In genomic region chr5:79699766-79700400, GRCh38 we compare ENCODE assay signal across 13 cellular contexts. TPM values are rescaled to one million over a fixed set of nuclear protein-coding genes. Genes with fewer than 3 reads are reported as not detected.
DNase-seq lines count a peak whose midpoint lies in the region; ATAC-seq and TF ChIP-seq lines count a peak whose summit lies in the region.
"Had no signal": no experiment of that assay in that cellular context is flagged by ENCODE, and none has a peak within 500 bp of the region (broad histone marks: within the 10 kb centered on the region; RNA-seq: fewer than 3 reads in every experiment).

No MANE protein-coding gene starts in this region.

- no peaks in the 10 kb centered on the region for H3K9me3 ChIP-seq in breast epithelium
- H3K9me3 ChIP-seq in ascending aorta, result no peaks in the 10 kb centered on the region
- H3K9me3 ChIP-seq: testis had no signal

- H3K9me3 Mint-ChIP-seq in MCF 10A (ENCODE audit: unreplicated experiment), result no peaks in the 10 kb centered on the region
- H3K9me3 Mint-ChIP-seq: activated T-cell treated with anti-CD3 and anti-CD28 coated beads, Interleukin-2, amount 50 U/mL, for 4 hours had no signal

- H3K27me3 ChIP-seq in breast epithelium (no peaks in the 10 kb centered on the region), ascending aorta (no peaks in the 10 kb centered on the region)
- H3K27me3 ChIP-seq: testis had no signal

- CTCF ChIA-PET in MCF 10A (lab: Yijun Ruan, JAX), result interaction anchor here (0.7 to 0.9 kb wide), 2 partner anchors 16 to 124 kb away, joined by 3 read pairs; no protein-coding TSS in a partner anchor

- peaks cover 10% of the 10 kb centered on the region for H3K4me1 Mint-ChIP-seq in MCF 10A (ENCODE audit: insufficient read depth, unreplicated experiment)

- peak overlapping the region; percentile 89 to 92 for H3K27ac ChIP-seq in breast epithelium
- H3K27ac ChIP-seq in ascending aorta, result no peak overlapping the region
- H3K27ac ChIP-seq: testis had no signal

- POLR2A ChIA-PET in MCF 10A (lab: Yijun Ruan, JAX), result no interaction called here

- no peaks in the 10 kb centered on the region for H3K27me3 Mint-ChIP-seq in MCF 10A (ENCODE audit: insufficient read depth, unreplicated experiment)

- H3K27ac Mint-ChIP-seq in MCF 10A (ENCODE audit: low read depth, unreplicated experiment), result no peak overlapping the region

- TF ChIP-seq CTCF in breast epithelium (IDR thresholded peaks at IDR 0.05), result no peak
- no peak for TF ChIP-seq CTCF in MCF 10A (IDR thresholded peaks at IDR 0.05; ENCODE audit: unreplicated experiment)
- no peak for TF ChIP-seq CTCF in retinal pigment epithelial cell (conservative IDR thresholded peaks at IDR 0.05; ENCODE audit: low read depth, low read length)
- TF ChIP-seq CTCF in ascending aorta (IDR thresholded peaks at IDR 0.05), result no peak

- peaks cover 0 to 15% of the 10 kb centered on the region in 2 donors for H3K4me1 ChIP-seq in breast epithelium
- no peaks in the 10 kb centered on the region for H3K4me1 ChIP-seq in ascending aorta
- H3K4me1 ChIP-seq: testis had no signal

- no peaks in the 10 kb centered on the region for H3K36me3 Mint-ChIP-seq in MCF 10A (ENCODE audit: insufficient read depth, unreplicated experiment)

- TF ChIP-seq POLR2A in breast epithelium (IDR thresholded peaks at IDR 0.05), result no peak

- no TSS peak for BruUV-seq in MCF 10A (replicated peaks; lab: Mats Ljungman, UMichigan)

- H3K4me3 ChIP-seq in breast epithelium, result no peak overlapping the region
- no peak overlapping the region for H3K4me3 ChIP-seq in retinal pigment epithelial cell (ENCODE audit: low read length)
- no peak overlapping the region for H3K4me3 ChIP-seq in ascending aorta
- H3K4me3 ChIP-seq: testis had no signal

- intact Hi-C loops in breast epithelium (cut with DNase I; ENCODE audit: low total_unique reads), result no loop called here
- intact Hi-C loops in MCF 10A (cut with micrococcal nuclease), result no loop called here
- intact Hi-C loops in ascending aorta (cut with DNase I), result no loop called here

- H3K36me3 ChIP-seq in breast epithelium (no peaks in the 10 kb centered on the region), ascending aorta (no peaks in the 10 kb centered on the region)

- DNase-seq in breast epithelium (ENCODE audit: low spot score in 2 of 2) (no peak), MCF 10A (ENCODE audit: unreplicated experiment) (no peak), retinal pigment epithelial cell (ENCODE audit: low read depth) (peak; percentile 5), ascending aorta (ENCODE audit: low spot score in 2 of 2) (no peak), DMS53 treated with DMSO at 0.1 percent for 48 hours (lab: John Stamatoyannopoulos, UW; ENCODE audit: unreplicated experiment) (no peak)
- DNase-seq: activated T-cell treated with anti-CD3 and anti-CD28 coated beads, Interleukin-2, amount 50 U/mL, for 4 hours; effector memory CD4-positive, alpha-beta T cell; SHP77; stimulated activated CD4-positive, alpha-beta T cell treated with anti-CD3 and anti-CD28 coated beads, Interleukin-12 subunit alpha, Interleukin-12 subunit beta, amount 100 ng/mL, for 4 hours; testis had no signal

- ATAC-seq in GM21737 (IDR thresholded peaks at IDR 0.05; ENCODE audit: unreplicated experiment) (peak; percentile 62), HG03571 (IDR thresholded peaks at IDR 0.05; ENCODE audit: unreplicated experiment) (peak; percentile 62), HG03520 (IDR thresholded peaks at IDR 0.05; ENCODE audit: unreplicated experiment) (no peak)

- H3K4me3 Mint-ChIP-seq in MCF 10A (ENCODE audit: unreplicated experiment), result no peak overlapping the region
- H3K4me3 Mint-ChIP-seq: activated T-cell treated with anti-CD3 and anti-CD28 coated beads, Interleukin-2, amount 50 U/mL, for 4 hours had no signal

RNA-seq across cellular contexts. Expression of gene CMYA5, which starts 10.2 kb away (rescaled TPM):
- 100 to 1,000 TPM in 1 of 3 donors, 10 to 100 TPM in 1, 1 to 10 TPM in 1; 5.0 to 132 (median 37.0) TPM for total RNA-seq in breast epithelium
- 0.37 and 0.61 TPM in 2 replicates for total RNA-seq in MCF 10A (2022)
- 1.2 TPM for total RNA-seq in ascending aorta

Comparison
In these comparisons a context has a peak if more than half of its experiments do, and no peak if none do; other contexts are left out.
1. H3K27ac ChIP-seq: peak in breast epithelium (2 of 2); none in ascending aorta (0 of 2).